Comparison of ENCODE assay signal across 14 cellular contexts in the genomic region with DNA sequence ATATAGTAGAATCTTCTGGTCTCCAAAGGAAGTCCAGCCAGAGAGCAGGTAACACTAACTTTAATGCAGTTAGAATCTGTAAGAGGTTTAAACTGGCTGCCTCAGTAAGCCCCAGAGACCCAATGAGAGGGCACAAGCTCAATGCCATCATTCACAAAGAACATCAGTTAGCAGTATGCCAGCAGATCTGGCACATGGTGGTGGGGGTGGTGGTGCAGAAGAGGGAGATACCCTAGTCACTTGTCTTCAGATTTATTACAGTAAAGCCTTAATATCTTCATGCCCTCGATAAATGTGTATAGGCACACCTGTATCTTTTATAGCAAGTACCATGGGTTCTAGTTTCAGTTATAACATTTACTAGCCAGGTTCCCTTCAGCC.
DNase-seq lines count a peak whose midpoint lies in the region; ATAC-seq and TF ChIP-seq lines count a peak whose summit lies in the region.
"Had no signal": no experiment of that assay in that cellular context is flagged by ENCODE, and none has a peak within 500 bp of the region (broad histone marks: within the 10 kb centered on the region; RNA-seq: fewer than 3 reads in every experiment).

No MANE protein-coding gene starts in this region.

- H3K27ac Mint-ChIP-seq in WTC11: peak overlapping the region; percentile 77; the same call in 1 of the 2 replicates
- H3K27ac Mint-ChIP-seq: activated naive CD8-positive, alpha-beta T cell treated with anti-CD3 and anti-CD28 coated beads, Interleukin-2, amount 50 U/mL, for 24 hours; CD4-positive, CD25-positive, alpha-beta regulatory T cell; stimulated activated effector memory CD8-positive, alpha-beta T cell treated with anti-CD3 and anti-CD28 coated beads, Interleukin-12 subunit alpha, Interleukin-12 subunit beta, amount 100 ng/mL, for 72 hours had no signal

- no peak for TF ChIP-seq POLR2A in gastroesophageal sphincter (IDR thresholded peaks at IDR 0.05)

- H3K9ac ChIP-seq in muscle layer of colon (ENCODE audit: low read length): peak overlapping the region; percentile 0

- H3K4me1 Mint-ChIP-seq in WTC11: peaks cover 79% of the 10 kb centered on the region
- H3K4me1 Mint-ChIP-seq: activated naive CD8-positive, alpha-beta T cell treated with anti-CD3 and anti-CD28 coated beads, Interleukin-2, amount 50 U/mL, for 24 hours; CD4-positive, CD25-positive, alpha-beta regulatory T cell; stimulated activated effector memory CD8-positive, alpha-beta T cell treated with anti-CD3 and anti-CD28 coated beads, Interleukin-12 subunit alpha, Interleukin-12 subunit beta, amount 100 ng/mL, for 72 hours had no signal

- CTCF ChIA-PET in WTC11 (lab: Charles Lee): interaction anchor here (0.8 to 1.3 kb wide), 5 partner anchors 19 to 228 kb away, joined by 3 to 5 read pairs (median 3); no protein-coding TSS in a partner anchor

- H3K4me3 ChIP-seq in gastroesophageal sphincter (no peak overlapping the region), muscle layer of colon (ENCODE audit: low read depth in 1 of 2, low read length in 2 of 2) (no peak overlapping the region), tibial artery (no peak overlapping the region)
- H3K4me3 ChIP-seq: SJCRH30 had no signal

- no peak overlapping the region for H3K4me3 Mint-ChIP-seq in WTC11
- H3K4me3 Mint-ChIP-seq: activated naive CD8-positive, alpha-beta T cell treated with anti-CD3 and anti-CD28 coated beads, Interleukin-2, amount 50 U/mL, for 24 hours; CD4-positive, CD25-positive, alpha-beta regulatory T cell; stimulated activated effector memory CD8-positive, alpha-beta T cell treated with anti-CD3 and anti-CD28 coated beads, Interleukin-12 subunit alpha, Interleukin-12 subunit beta, amount 100 ng/mL, for 72 hours had no signal

- no peak for ATAC-seq in WTC11
- ATAC-seq in gastroesophageal sphincter: no peak
- no peak for ATAC-seq in HG03457 (IDR thresholded peaks at IDR 0.05; ENCODE audit: unreplicated experiment)
- ATAC-seq: activated naive CD8-positive, alpha-beta T cell treated with anti-CD3 and anti-CD28 coated beads, Interleukin-2, amount 50 U/mL, for 24 hours; stimulated activated effector memory CD8-positive, alpha-beta T cell treated with anti-CD3 and anti-CD28 coated beads, Interleukin-12 subunit alpha, Interleukin-12 subunit beta, amount 100 ng/mL, for 72 hours had no signal

- no peaks in the 10 kb centered on the region for H3K27me3 Mint-ChIP-seq in WTC11 (ENCODE audit: low read depth)

- peak overlapping the region; percentile 84 to 100 (median 94) for H3K27ac ChIP-seq in gastroesophageal sphincter
- H3K27ac ChIP-seq in muscle layer of colon (ENCODE audit: low read depth, low read length): peak overlapping the region; percentile 81
- peak overlapping the region; percentile 87 to 91 for H3K27ac ChIP-seq in tibial artery
- H3K27ac ChIP-seq: SJCRH30 had no signal

- H3K36me3 ChIP-seq in gastroesophageal sphincter: no peaks in the 10 kb centered on the region
- H3K36me3 ChIP-seq in muscle layer of colon (ENCODE audit: insufficient read depth, low read length): peaks cover 11% of the 10 kb centered on the region
- peaks cover 0 to 10% (median 0%) of the 10 kb centered on the region in 3 donors for H3K36me3 ChIP-seq in tibial artery
- H3K36me3 ChIP-seq: SJCRH30 had no signal

- POLR2A ChIA-PET in WTC11 (lab: Charles Lee): interaction anchor here (1.0 kb wide), 1 partner anchor 16 kb away, joined by 4 read pairs; no protein-coding TSS in a partner anchor

- intact Hi-C loops in tibial artery (cut with DNase I; ENCODE audit: low total_unique reads): no loop called here

- TF ChIP-seq CTCF in WTC11 (IDR thresholded peaks at IDR 0.05) (no peak), gastroesophageal sphincter (IDR thresholded peaks at IDR 0.05) (no peak), tibial artery (IDR thresholded peaks at IDR 0.05) (no peak)

- no peaks in the 10 kb centered on the region for H3K9me3 Mint-ChIP-seq in WTC11
- H3K9me3 Mint-ChIP-seq: activated naive CD8-positive, alpha-beta T cell treated with anti-CD3 and anti-CD28 coated beads, Interleukin-2, amount 50 U/mL, for 24 hours; CD4-positive, CD25-positive, alpha-beta regulatory T cell; stimulated activated effector memory CD8-positive, alpha-beta T cell treated with anti-CD3 and anti-CD28 coated beads, Interleukin-12 subunit alpha, Interleukin-12 subunit beta, amount 100 ng/mL, for 72 hours had no signal

- H3K27me3 ChIP-seq in gastroesophageal sphincter (no peaks in the 10 kb centered on the region), muscle layer of colon (ENCODE audit: control insufficient read depth in 1 of 2, insufficient read depth in 2 of 2, low read length in 2 of 2) (no peaks in the 10 kb centered on the region), tibial artery (no peaks in the 10 kb centered on the region)
- H3K27me3 ChIP-seq: SJCRH30 had no signal

- H3K4me1 ChIP-seq in gastroesophageal sphincter: peaks cover 42 to 98% (median 50%) of the 10 kb centered on the region in 3 donors
- H3K4me1 ChIP-seq in muscle layer of colon (ENCODE audit: insufficient read depth, low read length): peaks cover 74% of the 10 kb centered on the region
- peaks cover 8 to 100% (median 89%) of the 10 kb centered on the region in 4 donors for H3K4me1 ChIP-seq in tibial artery

- DNase-seq in WTC11 (ENCODE audit: low spot score) (no peak), tibial artery (no peak), NCI-H526 treated with DMSO at 0.1 percent for 48 hours (lab: John Stamatoyannopoulos, UW) (no peak), H4 (ENCODE audit: low spot score) (no peak), A172 (ENCODE audit: low spot score) (no peak)
- DNase-seq: activated naive CD8-positive, alpha-beta T cell treated with anti-CD3 and anti-CD28 coated beads, Interleukin-2, amount 50 U/mL, for 24 hours; CD4-positive, CD25-positive, alpha-beta regulatory T cell; effector CD4-positive, alpha-beta T cell; stimulated activated CD4-positive, alpha-beta T cell treated with anti-CD3 and anti-CD28 coated beads, Interleukin-2, amount 100 ng/mL, for 24 hours had no signal

- TF ChIP-seq EP300 in gastroesophageal sphincter (IDR thresholded peaks at IDR 0.05): no peak

- H3K36me3 Mint-ChIP-seq in WTC11: no peaks in the 10 kb centered on the region
- H3K36me3 Mint-ChIP-seq: CD4-positive, CD25-positive, alpha-beta regulatory T cell; stimulated activated effector memory CD8-positive, alpha-beta T cell treated with anti-CD3 and anti-CD28 coated beads, Interleukin-12 subunit alpha, Interleukin-12 subunit beta, amount 100 ng/mL, for 72 hours had no signal

- WGBS in gastroesophageal sphincter (ENCODE audit: low coverage in 1 of 2), 2 donors: 33 to 67% methylated on average over 1 of the region's 1 CpG

- no peaks in the 10 kb centered on the region for H3K9me3 ChIP-seq in gastroesophageal sphincter
- no peaks in the 10 kb centered on the region for H3K9me3 ChIP-seq in muscle layer of colon (ENCODE audit: low read length)
- H3K9me3 ChIP-seq in tibial artery: no peaks in the 10 kb centered on the region
- H3K9me3 ChIP-seq: SJCRH30 had no signal

TF ChIP-seq in WTC11, 78 proteins besides CTCF, POLR2A, EP300 and RAD21 (continues in another document):
- TF ChIP-seq, protein P1, sequence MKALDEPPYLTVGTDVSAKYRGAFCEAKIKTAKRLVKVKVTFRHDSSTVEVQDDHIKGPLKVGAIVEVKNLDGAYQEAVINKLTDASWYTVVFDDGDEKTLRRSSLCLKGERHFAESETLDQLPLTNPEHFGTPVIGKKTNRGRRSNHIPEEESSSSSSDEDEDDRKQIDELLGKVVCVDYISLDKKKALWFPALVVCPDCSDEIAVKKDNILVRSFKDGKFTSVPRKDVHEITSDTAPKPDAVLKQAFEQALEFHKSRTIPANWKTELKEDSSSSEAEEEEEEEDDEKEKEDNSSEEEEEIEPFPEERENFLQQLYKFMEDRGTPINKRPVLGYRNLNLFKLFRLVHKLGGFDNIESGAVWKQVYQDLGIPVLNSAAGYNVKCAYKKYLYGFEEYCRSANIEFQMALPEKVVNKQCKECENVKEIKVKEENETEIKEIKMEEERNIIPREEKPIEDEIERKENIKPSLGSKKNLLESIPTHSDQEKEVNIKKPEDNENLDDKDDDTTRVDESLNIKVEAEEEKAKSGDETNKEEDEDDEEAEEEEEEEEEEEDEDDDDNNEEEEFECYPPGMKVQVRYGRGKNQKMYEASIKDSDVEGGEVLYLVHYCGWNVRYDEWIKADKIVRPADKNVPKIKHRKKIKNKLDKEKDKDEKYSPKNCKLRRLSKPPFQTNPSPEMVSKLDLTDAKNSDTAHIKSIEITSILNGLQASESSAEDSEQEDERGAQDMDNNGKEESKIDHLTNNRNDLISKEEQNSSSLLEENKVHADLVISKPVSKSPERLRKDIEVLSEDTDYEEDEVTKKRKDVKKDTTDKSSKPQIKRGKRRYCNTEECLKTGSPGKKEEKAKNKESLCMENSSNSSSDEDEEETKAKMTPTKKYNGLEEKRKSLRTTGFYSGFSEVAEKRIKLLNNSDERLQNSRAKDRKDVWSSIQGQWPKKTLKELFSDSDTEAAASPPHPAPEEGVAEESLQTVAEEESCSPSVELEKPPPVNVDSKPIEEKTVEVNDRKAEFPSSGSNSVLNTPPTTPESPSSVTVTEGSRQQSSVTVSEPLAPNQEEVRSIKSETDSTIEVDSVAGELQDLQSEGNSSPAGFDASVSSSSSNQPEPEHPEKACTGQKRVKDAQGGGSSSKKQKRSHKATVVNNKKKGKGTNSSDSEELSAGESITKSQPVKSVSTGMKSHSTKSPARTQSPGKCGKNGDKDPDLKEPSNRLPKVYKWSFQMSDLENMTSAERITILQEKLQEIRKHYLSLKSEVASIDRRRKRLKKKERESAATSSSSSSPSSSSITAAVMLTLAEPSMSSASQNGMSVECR (CRISPR knock-in tag; IDR thresholded peaks at IDR 0.05; ENCODE audit: borderline replicate concordance): no peak
- TF ChIP-seq, protein P2, sequence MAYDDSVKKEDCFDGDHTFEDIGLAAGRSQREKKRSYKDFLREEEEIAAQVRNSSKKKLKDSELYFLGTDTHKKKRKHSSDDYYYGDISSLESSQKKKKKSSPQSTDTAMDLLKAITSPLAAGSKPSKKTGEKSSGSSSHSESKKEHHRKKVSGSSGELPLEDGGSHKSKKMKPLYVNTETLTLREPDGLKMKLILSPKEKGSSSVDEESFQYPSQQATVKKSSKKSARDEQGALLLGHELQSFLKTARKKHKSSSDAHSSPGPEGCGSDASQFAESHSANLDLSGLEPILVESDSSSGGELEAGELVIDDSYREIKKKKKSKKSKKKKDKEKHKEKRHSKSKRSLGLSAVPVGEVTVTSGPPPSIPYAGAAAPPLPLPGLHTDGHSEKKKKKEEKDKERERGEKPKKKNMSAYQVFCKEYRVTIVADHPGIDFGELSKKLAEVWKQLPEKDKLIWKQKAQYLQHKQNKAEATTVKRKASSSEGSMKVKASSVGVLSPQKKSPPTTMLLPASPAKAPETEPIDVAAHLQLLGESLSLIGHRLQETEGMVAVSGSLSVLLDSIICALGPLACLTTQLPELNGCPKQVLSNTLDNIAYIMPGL (CRISPR knock-in tag; IDR thresholded peaks at IDR 0.05): no peak
- TF ChIP-seq ZNF671 (CRISPR knock-in tag; IDR thresholded peaks at IDR 0.05) (no peak), ZNF138 (CRISPR knock-in tag; conservative IDR thresholded peaks at IDR 0.05) (no peak), GTF2I (CRISPR knock-in tag; conservative IDR thresholded peaks at IDR 0.05) (no peak)
